In genomic region chr17:13005530-13005929, GRCh38 we compare ENCODE assay signal across 23 cellular contexts.
"Had no signal": no experiment of that assay in that cellular context is flagged by ENCODE, and none has a peak within 500 bp of the region (broad histone marks: within the 10 kb centered on the region; RNA-seq: fewer than 3 reads in every experiment).

No MANE protein-coding gene starts in this region.

- H3K4me1 Mint-ChIP-seq: nephron progenitor cell had no signal

- H3K27ac ChIP-seq: coronary artery, esophagus muscularis mucosa, foreskin keratinocyte, left lung, prostate gland, right atrium auricular region, skin epidermis, thoracic aorta, tibial nerve, upper lobe of left lung had no signal

- H3K27ac Mint-ChIP-seq: nephron progenitor cell; stimulated activated naive B cell treated with anti-CD40 and anti-IgM and Interleukin-4, amounts not matched to agents 10 μg/mL and 1 μg/mL and 100 μg/mL, for 72 hours; stimulated activated naive CD8-positive, alpha-beta T cell treated with anti-CD3 and anti-CD28 coated beads, Interleukin-15, Interleukin-2, amounts not matched to agents 100 ng/mL and 50 ng/mL, for 24 hours had no signal

- H3K27me3 ChIP-seq: esophagus muscularis mucosa, foreskin keratinocyte, left lung, right atrium auricular region, tibial nerve, upper lobe of left lung had no signal

- H3K27me3 Mint-ChIP-seq: naive thymus-derived CD8-positive, alpha-beta T cell; stimulated activated naive B cell treated with anti-CD40 and anti-IgM and Interleukin-4, amounts not matched to agents 10 μg/mL and 1 μg/mL and 100 μg/mL, for 72 hours; stimulated activated naive CD8-positive, alpha-beta T cell treated with anti-CD3 and anti-CD28 coated beads, Interleukin-15, Interleukin-2, amounts not matched to agents 100 ng/mL and 50 ng/mL, for 24 hours had no signal

- H3K4me1 ChIP-seq: foreskin keratinocyte, left lung had no signal

- H3K9me3 Mint-ChIP-seq: naive thymus-derived CD8-positive, alpha-beta T cell; nephron progenitor cell; stimulated activated naive B cell treated with anti-CD40 and anti-IgM and Interleukin-4, amounts not matched to agents 10 μg/mL and 1 μg/mL and 100 μg/mL, for 72 hours; stimulated activated naive CD8-positive, alpha-beta T cell treated with anti-CD3 and anti-CD28 coated beads, Interleukin-15, Interleukin-2, amounts not matched to agents 100 ng/mL and 50 ng/mL, for 24 hours had no signal

- H3K4me3 Mint-ChIP-seq: naive thymus-derived CD8-positive, alpha-beta T cell; nephron progenitor cell; stimulated activated naive B cell treated with anti-CD40 and anti-IgM and Interleukin-4, amounts not matched to agents 10 μg/mL and 1 μg/mL and 100 μg/mL, for 72 hours; stimulated activated naive CD8-positive, alpha-beta T cell treated with anti-CD3 and anti-CD28 coated beads, Interleukin-15, Interleukin-2, amounts not matched to agents 100 ng/mL and 50 ng/mL, for 24 hours had no signal

- H3K4me3 ChIP-seq: coronary artery, esophagus muscularis mucosa, left lung, prostate gland, right atrium auricular region, skin epidermis, thoracic aorta, tibial nerve, upper lobe of left lung had no signal

- DNase-seq: dermis blood vessel endothelial cell; effector memory CD4-positive, alpha-beta T cell; foreskin keratinocyte; glutamatergic neuron; left cardiac atrium; left lung; mesenchymal stem cell; midbrain; naive thymus-derived CD8-positive, alpha-beta T cell; nephron progenitor cell; nucleus accumbens; stimulated activated CD4-positive, alpha-beta T cell treated with anti-CD3 and anti-CD28 coated beads, Interleukin-15, amount 100 ng/mL, for 24 hours; stimulated activated CD4-positive, alpha-beta T cell treated with anti-CD3 and anti-CD28 coated beads, Interleukin-2, amount 100 ng/mL, for 48 hours; stimulated activated naive B cell treated with anti-CD40 and anti-IgM and Interleukin-4, amounts not matched to agents 10 μg/mL and 1 μg/mL and 100 μg/mL, for 72 hours; upper lobe of left lung had no signal

- H3K9me3 ChIP-seq: esophagus muscularis mucosa, left lung, prostate gland, right atrium auricular region, thoracic aorta, tibial nerve, upper lobe of left lung had no signal
